ENCODE assay signal across 9 cellular contexts in genomic region chr9:113587471-113588031, GRCh38.
A peak's percentile ranks its signal among the peaks of the same experiment; 100 is the strongest.
DNase-seq lines count a peak whose midpoint lies in the region; ATAC-seq and TF ChIP-seq lines count a peak whose summit lies in the region.
"Had no signal": no experiment of that assay in that cellular context is flagged by ENCODE, and none has a peak within 500 bp of the region (broad histone marks: within the 10 kb centered on the region; RNA-seq: fewer than 3 reads in every experiment).

No MANE protein-coding gene starts in this region.

- H3K36me3 Mint-ChIP-seq in effector memory CD8-positive, alpha-beta T cell (ENCODE audit: insufficient read depth), result peaks cover 36% of the 10 kb centered on the region

- in situ Hi-C loops in astrocyte of the spinal cord (cut with HindIII; ENCODE audit: low sequenced_read_pairs), result no loop called here

- no peak for ATAC-seq in effector memory CD8-positive, alpha-beta T cell (replicated peaks)
- no peak for ATAC-seq in omental fat pad (ENCODE audit: low FRiP score)

- peaks cover 30 to 58% of the 10 kb centered on the region in 2 donors for H3K4me1 Mint-ChIP-seq in effector memory CD8-positive, alpha-beta T cell (ENCODE audit: low read depth in 2 of 2)

- no peak overlapping the region for H3K4me3 ChIP-seq in astrocyte of the spinal cord (ENCODE audit: low read depth, low read length)
- no peak overlapping the region for H3K4me3 ChIP-seq in subcutaneous abdominal adipose tissue (ENCODE audit: low read depth in 1 of 5, low read length in 5 of 5)

- H3K27ac ChIP-seq in layer of hippocampus (ENCODE audit: low read depth, low read length), result peak overlapping the region; percentile 40
- peak overlapping the region; percentile 17 for H3K27ac ChIP-seq in subcutaneous abdominal adipose tissue (ENCODE audit: low read depth, low read length)
- H3K27ac ChIP-seq: 22Rv1 had no signal

- H3K27ac Mint-ChIP-seq in effector memory CD8-positive, alpha-beta T cell, result peak overlapping the region in 1 of 2 donors; percentile 91

- no peaks in the 10 kb centered on the region for H3K27me3 ChIP-seq in layer of hippocampus (ENCODE audit: control insufficient read depth, insufficient read depth, low read length)
- peaks cover 0 to 3% (median 0%) of the 10 kb centered on the region in 5 donors for H3K27me3 ChIP-seq in subcutaneous abdominal adipose tissue (ENCODE audit: control insufficient read depth in 5 of 5, insufficient read depth in 4 of 5, low read length in 5 of 5)

- DNase-seq in DMS 273 (lab: John Stamatoyannopoulos, UW; ENCODE audit: unreplicated experiment) (peak; percentile 56), DMS 273 treated with DMSO at 0.1 percent for 48 hours (lab: John Stamatoyannopoulos, UW) (no peak), astrocyte of the spinal cord (ENCODE audit: low read depth, low spot score) (peak; percentile 28), omental fat pad (ENCODE audit: low spot score) (no peak)
- DNase-seq in effector memory CD8-positive, alpha-beta T cell, result no peak
- DNase-seq in stimulated activated CD4-positive, alpha-beta T cell treated with anti-CD3 and anti-CD28 coated beads, Interleukin-1b, Interleukin-23, amount 100 ng/mL, for 48 hours, result no peak

- no peaks in the 10 kb centered on the region for H3K27me3 Mint-ChIP-seq in effector memory CD8-positive, alpha-beta T cell

- no peaks in the 10 kb centered on the region for H3K9me3 Mint-ChIP-seq in effector memory CD8-positive, alpha-beta T cell

- peak overlapping the region in 1 of 5 donors; percentile 17 for H3K9ac ChIP-seq in subcutaneous abdominal adipose tissue (ENCODE audit: low read length in 5 of 5)

- H3K36me3 ChIP-seq in subcutaneous abdominal adipose tissue (ENCODE audit: control insufficient read depth in 5 of 5, insufficient read depth in 5 of 5, low read length in 5 of 5), result peaks cover 0 to 33% (median 23%) of the 10 kb centered on the region in 5 donors

- H3K9me3 ChIP-seq in subcutaneous abdominal adipose tissue (ENCODE audit: control insufficient read depth in 5 of 5, low read length in 5 of 5), result no peaks in the 10 kb centered on the region

- no peak overlapping the region for H3K4me3 Mint-ChIP-seq in effector memory CD8-positive, alpha-beta T cell

- peaks cover 9 to 62% (median 42%) of the 10 kb centered on the region in 5 donors for H3K4me1 ChIP-seq in subcutaneous abdominal adipose tissue (ENCODE audit: control insufficient read depth in 5 of 5, insufficient read depth in 5 of 5, low read length in 5 of 5)

- peak; percentile 48 for TF ChIP-seq CTCF in astrocyte of the spinal cord (IDR thresholded peaks at IDR 0.05; ENCODE audit: low read depth, low read length)
- TF ChIP-seq CTCF in omental fat pad (IDR thresholded peaks at IDR 0.05), result no peak

Comparison
In these comparisons a context has a peak if more than half of its experiments do, and no peak if none do; other contexts are left out.
1. DNase-seq: peak in DMS 273 (single experiment) and astrocyte of the spinal cord (single experiment); none in DMS 273 treated with DMSO at 0.1 percent for 48 hours (single experiment), effector memory CD8-positive, alpha-beta T cell (0 of 3), stimulated activated CD4-positive, alpha-beta T cell treated with anti-CD3 and anti-CD28 coated beads, Interleukin-1b, Interleukin-23, amount 100 ng/mL, for 48 hours (single experiment) and omental fat pad (single experiment).